ENCODE assay signal across 11 cellular contexts in the genomic region with DNA sequence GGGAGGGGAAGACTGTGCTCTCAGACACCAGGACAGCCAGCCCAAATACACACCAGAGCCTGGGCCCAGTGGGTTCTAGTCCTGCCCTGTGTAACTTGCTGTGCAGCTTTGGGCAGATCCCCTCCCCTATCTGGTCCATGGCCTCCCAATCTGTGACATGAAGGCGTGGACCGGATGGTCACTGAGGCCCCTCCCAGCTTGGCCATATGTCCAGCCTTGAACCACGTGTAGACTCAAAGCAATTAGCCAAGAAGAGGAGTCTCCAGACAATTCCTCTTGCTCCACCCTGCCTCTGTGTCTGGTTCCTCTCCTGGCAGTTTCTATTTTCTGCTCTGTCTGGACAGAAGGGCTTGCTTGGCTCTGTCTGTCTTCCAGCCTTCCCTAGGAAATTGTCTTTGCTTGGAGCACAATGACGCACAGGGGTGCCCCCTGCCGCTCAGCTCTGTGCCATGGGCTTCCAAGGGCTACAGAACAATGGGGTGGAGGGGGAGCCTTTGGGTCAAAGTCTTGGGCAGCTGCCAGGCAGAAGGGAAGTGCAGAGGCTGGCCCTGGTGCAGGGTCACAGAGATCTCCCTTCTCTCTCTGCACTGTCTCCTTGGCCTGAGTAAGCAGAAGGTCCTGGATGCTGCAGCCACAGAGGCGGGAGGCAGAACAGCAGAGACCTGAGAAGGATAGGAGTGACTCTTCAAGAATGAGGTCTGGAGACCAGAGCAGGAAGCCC.
DNase-seq lines count a peak whose midpoint lies in the region; ATAC-seq and TF ChIP-seq lines count a peak whose summit lies in the region.
"Had no signal": no experiment of that assay in that cellular context is flagged by ENCODE, and none has a peak within 500 bp of the region (broad histone marks: within the 10 kb centered on the region; RNA-seq: fewer than 3 reads in every experiment).

No MANE protein-coding gene starts in this region.

- POLR2A ChIA-PET in A673 (lab: Charles Lee; ENCODE audit: low non-redundant PET), result no interaction called here

- no peak for TF ChIP-seq EP300 in Ishikawa (IDR thresholded peaks at IDR 0.05; ENCODE audit: borderline replicate concordance)

- BruUV-seq in A673 (replicated peaks; lab: Mats Ljungman, UMichigan), result no TSS peak

- DNase-seq in A673 (ENCODE audit: low spot score) (peak; percentile 15), cerebellar cortex (ENCODE audit: low spot score) (peak; percentile 79), lower lobe of right lung (peak; percentile 78), GM19238 (ENCODE audit: insufficient read length, low spot score) (no peak)
- no peak for DNase-seq in stimulated activated CD4-positive, alpha-beta T cell treated with anti-CD3 and anti-CD28 coated beads, Interleukin-2, amount 100 ng/mL, for 24 hours
- DNase-seq: DMS153 had no signal

- H3K4me3 ChIP-seq in A673 (ENCODE audit: low read depth, low read length, poor library complexity, severe bottlenecking) (no peak overlapping the region), lower lobe of right lung (no peak overlapping the region)
- H3K4me3 ChIP-seq: esophagus muscularis mucosa had no signal

- TF ChIP-seq CTCF in A673 (conservative IDR thresholded peaks at IDR 0.05; ENCODE audit: low read depth, low read length) (peak; percentile 33), lower lobe of right lung (IDR thresholded peaks at IDR 0.05) (peak; percentile 38)

- H3K9me3 ChIP-seq in A673 (ENCODE audit: low read depth, low read length, poor library complexity, severe bottlenecking) (no peaks in the 10 kb centered on the region), lower lobe of right lung (no peaks in the 10 kb centered on the region)
- H3K9me3 ChIP-seq: esophagus muscularis mucosa had no signal

- H3K36me3 ChIP-seq in A673 (ENCODE audit: insufficient read depth, low read length, poor library complexity, severe bottlenecking) (no peaks in the 10 kb centered on the region), lower lobe of right lung (no peaks in the 10 kb centered on the region)
- H3K36me3 ChIP-seq: esophagus muscularis mucosa had no signal

- H3K27ac ChIP-seq in A673 (ENCODE audit: low read depth, low read length, poor library complexity, severe bottlenecking) (no peak overlapping the region), lower lobe of right lung (peak overlapping the region; percentile 41)
- H3K27ac ChIP-seq: esophagus muscularis mucosa, VCaP had no signal

- CTCF ChIA-PET in A673 (lab: Charles Lee), result no interaction called here

- H3K4me1 ChIP-seq in A673 (ENCODE audit: insufficient read depth, low read length, poor library complexity, severe bottlenecking), result no peaks in the 10 kb centered on the region
- H3K4me1 ChIP-seq in lower lobe of right lung, result peaks cover 13% of the 10 kb centered on the region

- no peaks in the 10 kb centered on the region for H3K27me3 ChIP-seq in A673 (replicated peaks; ENCODE audit: insufficient read depth, low read depth, low read length, poor library complexity)
- no peaks in the 10 kb centered on the region for H3K27me3 ChIP-seq in lower lobe of right lung (ENCODE audit: low read depth)
- H3K27me3 ChIP-seq: esophagus muscularis mucosa had no signal

- ATAC-seq in lower lobe of right lung, result peak; percentile 70 to 86
- ATAC-seq in HG03135 (IDR thresholded peaks at IDR 0.05; ENCODE audit: unreplicated experiment), result no peak
- no peak for ATAC-seq in HG03439 (IDR thresholded peaks at IDR 0.05; ENCODE audit: unreplicated experiment)

- intact Hi-C loops in A673 (cut with micrococcal nuclease; ENCODE audit: unreplicated experiment) (loop anchor here (5.0 kb wide), 1 partner anchor 135 kb away; no protein-coding TSS in a partner anchor), lower lobe of right lung (cut with DNase I) (no loop called here)

- TF ChIP-seq RAD21 in Ishikawa (IDR thresholded peaks at IDR 0.05; ENCODE audit: low read depth), result peak; percentile 55

TF ChIP-seq in Ishikawa, 13 proteins besides CTCF, POLR2A, EP300 and RAD21:
- no peak for TF ChIP-seq EGR1 (IDR thresholded peaks at IDR 0.05)
- no peak for TF ChIP-seq ZBTB7A (IDR thresholded peaks at IDR 0.05; ENCODE audit: low read depth)
- TF ChIP-seq TEAD4 (IDR thresholded peaks at IDR 0.05), result no peak
- TF ChIP-seq, protein P1, sequence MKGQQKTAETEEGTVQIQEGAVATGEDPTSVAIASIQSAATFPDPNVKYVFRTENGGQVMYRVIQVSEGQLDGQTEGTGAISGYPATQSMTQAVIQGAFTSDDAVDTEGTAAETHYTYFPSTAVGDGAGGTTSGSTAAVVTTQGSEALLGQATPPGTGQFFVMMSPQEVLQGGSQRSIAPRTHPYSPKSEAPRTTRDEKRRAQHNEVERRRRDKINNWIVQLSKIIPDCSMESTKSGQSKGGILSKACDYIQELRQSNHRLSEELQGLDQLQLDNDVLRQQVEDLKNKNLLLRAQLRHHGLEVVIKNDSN (IDR thresholded peaks at IDR 0.05), result no peak
- TF ChIP-seq FOXM1 (IDR thresholded peaks at IDR 0.05; ENCODE audit: borderline replicate concordance, low read depth), result no peak
- no peak for TF ChIP-seq TAF1 (IDR thresholded peaks at IDR 0.05; ENCODE audit: low read depth)
- TF ChIP-seq NFIC (IDR thresholded peaks at IDR 0.05), result peak; percentile 62
- no peak for TF ChIP-seq CEBPB (IDR thresholded peaks at IDR 0.05)
TF ChIP-seq in Ishikawa: peak in this region for 1.

Comparison
In these comparisons a context has a peak if more than half of its experiments do, and no peak if none do; other contexts are left out.
1. DNase-seq: peak in A673 (single experiment), cerebellar cortex (single experiment) and lower lobe of right lung (single experiment); none in stimulated activated CD4-positive, alpha-beta T cell treated with anti-CD3 and anti-CD28 coated beads, Interleukin-2, amount 100 ng/mL, for 24 hours (0 of 2) and GM19238 (single experiment).
2. ATAC-seq: peak in lower lobe of right lung (2 of 2); none in HG03135 (single experiment) and HG03439 (single experiment).